9 cellular contexts compared by ENCODE assay signal in genomic region chr10:125060486-125060850, GRCh38.
DNase-seq lines count a peak whose midpoint lies in the region; ATAC-seq and TF ChIP-seq lines count a peak whose summit lies in the region.
"Had no signal": no experiment of that assay in that cellular context is flagged by ENCODE, and none has a peak within 500 bp of the region (broad histone marks: within the 10 kb centered on the region; RNA-seq: fewer than 3 reads in every experiment).

No MANE protein-coding gene starts in this region.

- no peak overlapping the region for H3K4me3 ChIP-seq in right lobe of liver
- H3K4me3 ChIP-seq: SK-N-MC had no signal

- peak; percentile 28 for TF ChIP-seq RAD21 in Ishikawa (IDR thresholded peaks at IDR 0.05; ENCODE audit: low read depth)

- H3K4me1 ChIP-seq in right lobe of liver = peaks cover 0 to 21% (median 7%) of the 10 kb centered on the region in 4 donors

- TF ChIP-seq EP300 in Ishikawa (IDR thresholded peaks at IDR 0.05; ENCODE audit: borderline replicate concordance) = peak; percentile 93

- 49% methylated on average over 8 of the region's 11 CpGs for WGBS in right lobe of liver (ENCODE audit: insufficient coverage, low coverage, low lambda C conversion rate, missing lambda C conversion rate)

- intact Hi-C loops in right lobe of liver (cut with DNase I) = no loop called here

- TF ChIP-seq CTCF in right lobe of liver (IDR thresholded peaks at IDR 0.05) = no peak

- H3K27ac ChIP-seq in right lobe of liver = peak overlapping the region; percentile 24 to 28 (median 24)
- peak overlapping the region; percentile 67 for H3K27ac ChIP-seq in substantia nigra (ENCODE audit: low read depth, low read length, poor library complexity, severe bottlenecking)
- H3K27ac ChIP-seq: SK-N-MC had no signal

- no peaks in the 10 kb centered on the region for H3K9me3 ChIP-seq in right lobe of liver

- no peaks in the 10 kb centered on the region for H3K36me3 ChIP-seq in right lobe of liver

- DNase-seq in dedifferentiated amniotic fluid mesenchymal stem cell (ENCODE audit: extremely low spot score) (peak; percentile 65), right lobe of liver (no peak), substantia nigra (lab: John Stamatoyannopoulos, UW) (peak in 2 of 49 donors; percentile 44 to 56), germinal center (ENCODE audit: low spot score) (no peak), CD1c-positive myeloid dendritic cell (ENCODE audit: extremely low spot score) (no peak)

- H3K27me3 ChIP-seq in right lobe of liver = no peaks in the 10 kb centered on the region

- TF ChIP-seq POLR2A in right lobe of liver (IDR thresholded peaks at IDR 0.05) = no peak

- ATAC-seq in right lobe of liver = no peak
- no peak for ATAC-seq in GM21381 (IDR thresholded peaks at IDR 0.05; ENCODE audit: unreplicated experiment)
- no peak for ATAC-seq in HG03571 (IDR thresholded peaks at IDR 0.05; ENCODE audit: unreplicated experiment)

TF ChIP-seq in Ishikawa, 13 proteins besides CTCF, POLR2A, EP300 and RAD21:
- TF ChIP-seq TCF12 (IDR thresholded peaks at IDR 0.05; ENCODE audit: low read depth) (peak; percentile 93), CEBPB (IDR thresholded peaks at IDR 0.05) (peak; percentile 32; the same call in 1 of the 2 replicates), TEAD4 (IDR thresholded peaks at IDR 0.05) (peak; percentile 87), REST (IDR thresholded peaks at IDR 0.05; ENCODE audit: low read depth) (no peak), FOXM1 (IDR thresholded peaks at IDR 0.05; ENCODE audit: borderline replicate concordance, low read depth) (no peak; the same call in 1 of the 2 replicates), ZBTB7A (IDR thresholded peaks at IDR 0.05; ENCODE audit: low read depth) (no peak), CREB1 (IDR thresholded peaks at IDR 0.05; ENCODE audit: low read depth) (no peak), MAX (IDR thresholded peaks at IDR 0.05) (peak; percentile 76), EGR1 (IDR thresholded peaks at IDR 0.05) (peak; percentile 93), NFIC (IDR thresholded peaks at IDR 0.05) (peak; percentile 77)
TF ChIP-seq in Ishikawa: peak in this region for 6.
